In the genomic region with DNA sequence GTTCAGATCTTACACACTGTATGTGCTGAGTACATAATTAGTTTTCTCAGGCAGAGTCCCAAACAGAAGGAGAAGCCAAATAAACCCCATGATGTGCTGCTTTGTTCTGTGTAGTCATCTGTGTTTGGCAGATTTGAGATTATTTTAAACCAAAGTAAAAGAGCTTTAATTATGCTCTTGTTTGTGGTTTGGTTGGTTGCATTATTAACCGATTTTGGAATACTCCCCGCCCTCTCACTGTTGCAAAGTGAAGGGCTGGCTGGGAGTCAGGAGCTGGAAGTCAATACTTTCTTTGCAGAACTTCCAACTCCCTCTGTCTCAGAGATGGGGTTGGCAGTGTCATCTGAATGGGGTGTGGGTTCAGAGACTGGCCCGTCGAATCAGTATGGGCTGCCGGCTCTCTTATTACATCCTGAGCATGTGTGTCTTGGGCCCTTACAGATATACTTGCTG, we compare ENCODE assay signal across 18 cellular contexts. TPM values are rescaled to one million over a fixed set of nuclear protein-coding genes. Genes with fewer than 3 reads are reported as not detected.
DNase-seq lines count a peak whose midpoint lies in the region; ATAC-seq and TF ChIP-seq lines count a peak whose summit lies in the region.
"Had no signal": no experiment of that assay in that cellular context is flagged by ENCODE, and none has a peak within 500 bp of the region (broad histone marks: within the 10 kb centered on the region; RNA-seq: fewer than 3 reads in every experiment).

No MANE protein-coding gene starts in this region.

- peaks cover 0 to 5% (median 0%) of the 10 kb centered on the region in 12 donors for H3K9me3 ChIP-seq in heart left ventricle
- H3K9me3 ChIP-seq: uterus had no signal

- DNase-seq in heart left ventricle = no peak
- no peak for DNase-seq in cardiac septum (ENCODE audit: low spot score)
- peak in 35 of 61 donors; percentile 4 to 68 (median 29) for DNase-seq in caudate nucleus (lab: John Stamatoyannopoulos, UW)
- DNase-seq in inferior parietal cortex (ENCODE audit: extremely low spot score) = peak; percentile 79
- DNase-seq in activated effector memory CD4-positive, alpha-beta T cell treated with anti-CD3 and anti-CD28 coated beads, Interleukin-2, amount 50 U/mL, for 16 hours = no peak
- DNase-seq in NCI-H2227 treated with DMSO at 0.1 percent for 48 hours (lab: John Stamatoyannopoulos, UW) = no peak
- DNase-seq in cortex of kidney (lab: John Stamatoyannopoulos, UW) = no peak
- DNase-seq: activated CD4-positive, alpha-beta memory T cell treated with anti-CD3 and anti-CD28 coated beads for 36 hours; activated T-cell treated with anti-CD3 and anti-CD28 coated beads, Interleukin-2, amount 50 U/mL, for 72 hours; CD4-positive, alpha-beta T cell; islet precursor cell; NCI-H1694; SIG-M5; uterus had no signal

- intact Hi-C loops in heart left ventricle (cut with DNase I) (loop anchor here in 2 of 10 donors (5.0 kb wide), 2 partner anchors 34 to 84 kb away; no protein-coding TSS in a partner anchor), cardiac septum (cut with DNase I) (no loop called here)

- TF ChIP-seq POLR2A in heart left ventricle (IDR thresholded peaks at IDR 0.05) = no peak

- WGBS in heart left ventricle, 4 donors = 41 to 52% (median 44%) methylated on average over 5 of the region's 5 CpGs

- peaks cover 3 to 83% (median 51%) of the 10 kb centered on the region in 12 donors for H3K4me1 ChIP-seq in heart left ventricle
- H3K4me1 ChIP-seq: uterus had no signal

- no peak for ATAC-seq in heart left ventricle
- ATAC-seq: A549; activated T-cell treated with anti-CD3 and anti-CD28 coated beads, Interleukin-2, amount 50 U/mL, for 72 hours; HCT116 had no signal

- H3K27ac ChIP-seq in heart left ventricle (peak overlapping the region in 7 of 12 donors; percentile 30 to 59 (median 41)), caudate nucleus (ENCODE audit: low read depth, low read length) (peak overlapping the region; percentile 78), temporal lobe (ENCODE audit: low read depth, low read length) (peak overlapping the region; percentile 74)
- H3K27ac ChIP-seq: A549, uterus had no signal

- H3K27me3 ChIP-seq in heart left ventricle = no peaks in the 10 kb centered on the region
- H3K27me3 ChIP-seq: heart right ventricle, uterus had no signal

- TF ChIP-seq CTCF in heart left ventricle (IDR thresholded peaks at IDR 0.05) = no peak

- peaks cover 0 to 6% (median 0%) of the 10 kb centered on the region in 9 donors for H3K36me3 ChIP-seq in heart left ventricle
- H3K36me3 ChIP-seq: heart right ventricle, uterus had no signal

- no peak overlapping the region for H3K4me3 ChIP-seq in heart left ventricle
- H3K4me3 ChIP-seq: A549, heart right ventricle, uterus had no signal

RNA-seq across cellular contexts. Expression of gene SLCO3A1, which starts 34.4 kb away (rescaled TPM):
- total RNA-seq in heart left ventricle = 10 to 100 TPM; 26.3 to 64.2 (median 50.2) TPM
- 10 to 100 TPM; 38.9 to 59.6 TPM for polyA plus RNA-seq in heart left ventricle
- 43.9 TPM for total RNA-seq in cardiac septum
- total RNA-seq in temporal lobe = 9.3 TPM

Comparison
In these comparisons a context has a peak if more than half of its experiments do, and no peak if none do; other contexts are left out.
1. DNase-seq: peak in caudate nucleus (35 of 61) and inferior parietal cortex (single experiment); none in heart left ventricle (0 of 5), cardiac septum (single experiment), activated effector memory CD4-positive, alpha-beta T cell treated with anti-CD3 and anti-CD28 coated beads, Interleukin-2, amount 50 U/mL, for 16 hours (single experiment), NCI-H2227 treated with DMSO at 0.1 percent for 48 hours (single experiment) and cortex of kidney (single experiment).
2. Peak in every context shown above with its lines, with median percentiles within 50 percentile points of each other: H3K27ac ChIP-seq.